In genomic region chr1:194052514-194053333, GRCh38 we compare ENCODE assay signal across 16 cellular contexts.
DNase-seq lines count a peak whose midpoint lies in the region; ATAC-seq, FAIRE-seq and TF ChIP-seq lines count a peak whose summit lies in the region.
"Had no signal": no experiment of that assay in that cellular context is flagged by ENCODE, and none has a peak within 500 bp of the region (broad histone marks: within the 10 kb centered on the region; RNA-seq: fewer than 3 reads in every experiment).

No MANE protein-coding gene starts in this region.

- DNase-seq in GM12878 (ENCODE audit: low read depth, low spot score), result no peak
- no peak for DNase-seq in mesenteric fat pad (ENCODE audit: low spot score)
- DNase-seq in NAMALWA (ENCODE audit: low spot score), result no peak
- DNase-seq in OCI-M1 (lab: John Stamatoyannopoulos, UW), result no peak
- no peak for DNase-seq in SKM-1 treated with dmso at 0.1 percent for 144 hours (lab: John Stamatoyannopoulos, UW; ENCODE audit: unreplicated experiment)
- DNase-seq: activated effector memory CD4-positive, alpha-beta T cell treated with Interleukin-2 at 50 U/mL for 16 hours; colonic mucosa; foreskin fibroblast; KBM-7 had no signal

- no peaks in the 10 kb centered on the region for H3K4me1 ChIP-seq in GM12878 (ENCODE audit: control insufficient read depth, insufficient read depth, low read length)
- H3K4me1 ChIP-seq: BLaER1, colonic mucosa had no signal

- no peaks in the 10 kb centered on the region for H4K20me1 ChIP-seq in GM12878 (ENCODE audit: control insufficient read depth, insufficient read depth)
- H4K20me1 ChIP-seq: BLaER1 had no signal

- no peak for FAIRE-seq in GM12878 (lab: Jason Lieb, UNC)
- FAIRE-seq: TTC549 had no signal

- CTCF ChIA-PET in GM12878 (lab: Yijun Ruan, JAX), result interaction anchor here (0.6 kb wide), 1 partner anchor 209 kb away, joined by 3 read pairs; no protein-coding TSS in a partner anchor

- no peak overlapping the region for H3K9ac ChIP-seq in GM12878 (ENCODE audit: control insufficient read depth, insufficient read depth, low read length)
- H3K9ac ChIP-seq: BLaER1 had no signal

- H3K4me2 ChIP-seq in GM12878 (ENCODE audit: control insufficient read depth, insufficient read depth), result no peak overlapping the region
- H3K4me2 ChIP-seq: BLaER1, smooth muscle cell had no signal

- SMC1A ChIA-PET in GM12878 (lab: Charles Lee; ENCODE audit: uncharacterized antibody, unreplicated experiment), result interaction anchor here (0.9 kb wide), 2 partner anchors 9 to 12 kb away, joined by 3 read pairs; no protein-coding TSS in a partner anchor

- RAD21 ChIA-PET in GM12878 (lab: Charles Lee; ENCODE audit: unreplicated experiment), result no interaction called here

- no peaks in the 10 kb centered on the region for H3K79me2 ChIP-seq in GM12878 (ENCODE audit: control insufficient read depth, insufficient read depth, low read length)

- intact Hi-C loops in GM12878 (cut with micrococcal nuclease; ENCODE audit: unreplicated experiment), result no loop called here

- TF ChIP-seq CTCF in GM12878 (IDR thresholded peaks at IDR 0.05 in 2 of 3, conservative IDR thresholded peaks at IDR 0.05 in 1 of 3; ENCODE audit: control insufficient read depth in 2 of 3, extremely low read depth in 1 of 3, insufficient read depth in 1 of 3, low read depth in 3 of 3, low read length in 3 of 3), result no peak

- in situ Hi-C loops in GM12878 (cut with MboI), result no loop called here

- no peak for TF ChIP-seq EP300 in GM12878 (IDR thresholded peaks at IDR 0.05; ENCODE audit: borderline replicate concordance in 1 of 2, control insufficient read depth in 1 of 2, low read depth in 2 of 2, low read length in 2 of 2)

- BruUV-seq in GM12878 (replicated peaks; lab: Mats Ljungman, UMichigan), result no TSS peak

- no peak for TF ChIP-seq RAD21 in GM12878 (IDR thresholded peaks at IDR 0.05; ENCODE audit: insufficient read depth, low read depth, low read length)

- H3K4me3 ChIP-seq in GM12878, result no peak overlapping the region
- H3K4me3 ChIP-seq: BLaER1, colonic mucosa, smooth muscle cell had no signal

- H3K27me3 ChIP-seq in GM12878 (replicated peaks in 1 of 2; ENCODE audit: control insufficient read depth in 2 of 2, insufficient read depth in 2 of 2, low read length in 1 of 2), result no peaks in the 10 kb centered on the region
- H3K27me3 ChIP-seq: BLaER1, colonic mucosa had no signal

- H2AFZ ChIP-seq in GM12878 (ENCODE audit: control insufficient read depth, low read depth, low read length), result no peak overlapping the region

- H3K9me3 ChIP-seq in GM12878 (replicated peaks; ENCODE audit: control insufficient read depth, insufficient read depth, low read length), result no peaks in the 10 kb centered on the region
- H3K9me3 ChIP-seq: BLaER1, colonic mucosa had no signal

- no peaks in the 10 kb centered on the region for H3K36me3 ChIP-seq in GM12878 (ENCODE audit: control insufficient read depth in 2 of 2, insufficient read depth in 2 of 2, low read length in 1 of 2)
- H3K36me3 ChIP-seq: BLaER1, colonic mucosa had no signal

- 77% methylated on average over 2 of the region's 2 CpGs for WGBS in GM12878 (ENCODE audit: insufficient coverage, insufficient replicate concordance, low lambda C conversion rate, missing lambda C conversion rate)

- H3K27ac ChIP-seq in GM12878 (ENCODE audit: control insufficient read depth, insufficient read depth), result no peak overlapping the region
- H3K27ac ChIP-seq: BLaER1, colonic mucosa had no signal

- no peak for TF ChIP-seq POLR2A in GM12878 (IDR thresholded peaks at IDR 0.05; ENCODE audit: low read depth, low read length)

- POLR2A ChIA-PET in GM12878 (lab: Charles Lee), result no interaction called here

- ATAC-seq in GM18502 (IDR thresholded peaks at IDR 0.05; ENCODE audit: poor library complexity, unreplicated experiment) (peak; percentile 59), GM21367 (IDR thresholded peaks at IDR 0.05; ENCODE audit: unreplicated experiment) (peak; percentile 57), HG03521 (IDR thresholded peaks at IDR 0.05; ENCODE audit: unreplicated experiment) (peak; percentile 47), GM12878 (peak; percentile 26; the same call in 2 of the 3 replicates)
- ATAC-seq: Panc1 had no signal

TF ChIP-seq in GM12878, 131 proteins besides CTCF, POLR2A, EP300 and RAD21:
- no peak for TF ChIP-seq ZSCAN29 (IDR thresholded peaks at IDR 0.05)
- TF ChIP-seq PAX8 (IDR thresholded peaks at IDR 0.05), result no peak
- no peak for TF ChIP-seq PBX3 (IDR thresholded peaks at IDR 0.05; ENCODE audit: insufficient replicate concordance, low read depth, low read length)
- no peak for TF ChIP-seq ATF3 (IDR thresholded peaks at IDR 0.05; ENCODE audit: borderline replicate concordance, extremely low read depth, low read depth, low read length)
- no peak for TF ChIP-seq NR2C2 (IDR thresholded peaks at IDR 0.05; ENCODE audit: borderline replicate concordance, control insufficient read depth, insufficient read length, low read depth)
- no peak for TF ChIP-seq ZNF24 (IDR thresholded peaks at IDR 0.05)
- no peak for TF ChIP-seq IRF3 (IDR thresholded peaks at IDR 0.05)
- TF ChIP-seq ATF2 (IDR thresholded peaks at IDR 0.05; ENCODE audit: low read length), result no peak
- no peak for TF ChIP-seq PAX5 (IDR thresholded peaks at IDR 0.05; ENCODE audit: borderline replicate concordance, low read depth, low read length)
- no peak for TF ChIP-seq DPF2 (IDR thresholded peaks at IDR 0.05)
